Comparison of ENCODE assay signal across 8 cellular contexts in genomic region chr13:95676775-95677563, GRCh38. TPM values are rescaled to one million over a fixed set of nuclear protein-coding genes. Genes with fewer than 3 reads are reported as not detected.
DNase-seq lines count a peak whose midpoint lies in the region; ATAC-seq and TF ChIP-seq lines count a peak whose summit lies in the region.

Gene DNAJC3, plus strand, starts transcription at chr13:95677139. Its CDS starts 117 bp downstream, at chr13:95677256.

- H3K27ac ChIP-seq in heart left ventricle (peak within 1 kb of the TSS; percentile 89 to 98 (median 95)), upper lobe of left lung (peak within 1 kb of the TSS; percentile 95 to 99 (median 98))

- WGBS in heart left ventricle, 4 donors, result 0 to 2% (median 0%) methylated on average over 8 to 89 of the region's 89 CpGs
- WGBS in upper lobe of left lung, 2 donors, result 0% methylated on average over 17 to 58 of the region's 89 CpGs

- H3K9me3 ChIP-seq in heart left ventricle (peaks cover 0 to 18% (median under 1%) of the 10 kb centered on the region in 12 donors), upper lobe of left lung (peaks cover 0 to 2% (median under 1%) of the 10 kb centered on the region in 4 donors)

- TF ChIP-seq POLR2A in heart left ventricle (IDR thresholded peaks at IDR 0.05) (peak; percentile 74 to 98), upper lobe of left lung (IDR thresholded peaks at IDR 0.05) (peak; percentile 45 to 99 (median 98))

- intact Hi-C loops in T-helper 1 cell treated with Interleukin-12 subunit alpha and Interleukin-12 subunit beta and Interleukin-4 antibody, amounts not matched to agents 30 ng/mL and 1 ng/mL, for 36 hours (cut with micrococcal nuclease), result loop anchor here (1.0 to 5.0 kb wide), 10 partner anchors 16 to 1546 kb away; partner anchors contain the start of genes ABCC4, DZIP1, MBNL2 and TGDS
- intact Hi-C loops in heart left ventricle (cut with DNase I), result loop anchor here in 1 of 10 donors (10.0 kb wide), 1 partner anchor 88 kb away; no protein-coding TSS in a partner anchor
- intact Hi-C loops in posterior cingulate gyrus (cut with DNase I), result loop anchor here (2.0 kb wide), 1 partner anchor 32 kb away; the partner anchor contains the start of gene DZIP1

- TF ChIP-seq CTCF in GM13976 (IDR thresholded peaks at IDR 0.05; ENCODE audit: borderline replicate concordance, control extremely low read depth, extremely low read depth, insufficient read depth, missing control alignments) (no peak), heart left ventricle (IDR thresholded peaks at IDR 0.05) (no peak), upper lobe of left lung (IDR thresholded peaks at IDR 0.05) (peak in 1 of 6 experiments; percentile 7)

- ATAC-seq in HG02870 (IDR thresholded peaks at IDR 0.05; ENCODE audit: unreplicated experiment) (peak; percentile 89), heart left ventricle (peak; percentile 98 to 99 (median 98)), upper lobe of left lung (ENCODE audit: low FRiP score in 2 of 2) (peak; percentile 99)

- peak in 1 of 4 donors; percentile 8 for TF ChIP-seq EP300 in upper lobe of left lung (IDR thresholded peaks at IDR 0.05)

- H3K36me3 ChIP-seq in heart left ventricle (peaks cover 0 to 5% (median 0%) of the 10 kb centered on the region in 9 donors), upper lobe of left lung (no peaks in the 10 kb centered on the region)

- DNase-seq in GM13976 (ENCODE audit: low spot score) (peak; percentile 97), NCI-H146 treated with DMSO at 0.1 percent for 48 hours (lab: John Stamatoyannopoulos, UW; ENCODE audit: unreplicated experiment) (peak; percentile 94), amniotic epithelial cell (ENCODE audit: low read depth) (peak; percentile 95), heart left ventricle (peak; percentile 98 to 100 (median 99)), posterior cingulate gyrus (peak; percentile 96 to 100 (median 99)), upper lobe of left lung (peak; percentile 99 to 100)

- H3K4me3 ChIP-seq in heart left ventricle (peak within 1 kb of the TSS; percentile 79 to 98 (median 89)), upper lobe of left lung (peak within 1 kb of the TSS; percentile 93 to 97 (median 94))

- in situ Hi-C loops in GM13976 (cut with MboI; ENCODE audit: low sequenced_read_pairs, unreplicated experiment), result no loop called here

- peaks cover 0 to 55% (median 33%) of the 10 kb centered on the region in 12 donors for H3K4me1 ChIP-seq in heart left ventricle
- peaks cover 26 to 51% (median 32%) of the 10 kb centered on the region in 4 donors for H3K4me1 ChIP-seq in upper lobe of left lung

- no peaks in the 10 kb centered on the region for H3K27me3 ChIP-seq in heart left ventricle
- no peaks in the 10 kb centered on the region for H3K27me3 ChIP-seq in upper lobe of left lung

RNA-seq across cellular contexts. Expression of gene DNAJC3, which starts in this region (rescaled TPM):
- total RNA-seq in T-helper 1 cell treated with Interleukin-12 subunit alpha and Interleukin-12 subunit beta and Interleukin-4 antibody, amounts not matched to agents 30 ng/mL and 1 ng/mL, for 36 hours, result 40.3 and 40.7 TPM in 2 replicates
- total RNA-seq in heart left ventricle (10 to 100 TPM; 23.5 to 43.9 (median 33.7) TPM), upper lobe of left lung (10 to 100 TPM; 27.2 to 86.2 (median 53.3) TPM)
- 10 to 100 TPM in 1 of 2 donors, 1 to 10 TPM in 1; 8.7 to 33.7 TPM for polyA plus RNA-seq in heart left ventricle

Comparison
In these comparisons a context has a peak if more than half of its experiments do, and no peak if none do; other contexts are left out.
1. Peak in every context shown above with its lines: DNase-seq, ATAC-seq, H3K4me3 ChIP-seq and H3K27ac ChIP-seq.